ENCODE assay signal across 13 cellular contexts in genomic region chr12:64187794-64188193, GRCh38.
"Had no signal": no experiment of that assay in that cellular context is flagged by ENCODE, and none has a peak within 500 bp of the region (broad histone marks: within the 10 kb centered on the region; RNA-seq: fewer than 3 reads in every experiment).

No MANE protein-coding gene starts in this region.

- H3K4me2 ChIP-seq: hepatocyte had no signal

- H3K36me3 ChIP-seq: pancreas, thoracic aorta had no signal

- H3K27ac ChIP-seq: hepatocyte, pancreas, stomach, thoracic aorta had no signal

- DNase-seq: activated CD4-positive, alpha-beta T cell treated with anti-CD3 and anti-CD28 coated beads, Interleukin-2, amount 50 U/mL, for 4 hours; activated CD4-positive, CD25-positive, alpha-beta regulatory T cell treated with anti-CD3 and anti-CD28 coated beads, Interleukin-2, amount 50 U/mL, for 72 hours; activated effector memory CD4-positive, alpha-beta T cell treated with anti-CD3 and anti-CD28 coated beads, Interleukin-2, amount 50 U/mL, for 16 hours; activated T-cell treated with anti-CD3 and anti-CD28 coated beads, Interleukin-2, amount 50 U/mL, for 1 hour; pancreas; stimulated activated CD4-positive, alpha-beta T cell treated with anti-CD3 and anti-CD28 coated beads, Interleukin-4, amount 100 ng/mL, for 4 hours; stomach had no signal

- H3K9me3 ChIP-seq: pancreas, stomach, thoracic aorta had no signal

- H3K4me1 Mint-ChIP-seq: mesothelial cell of epicardium, neural crest cell had no signal

- H3K4me3 ChIP-seq: hepatocyte, pancreas, stomach, thoracic aorta had no signal

- H3K4me3 Mint-ChIP-seq: activated naive CD8-positive, alpha-beta T cell; mesothelial cell of epicardium; neural crest cell; T-helper 2 cell treated with Interferon-gamma antibody and Interleukin-4, amounts not matched to agents 5 μg/mL and 100 μg/mL, for 36 hours had no signal

- H3K27me3 Mint-ChIP-seq: activated naive CD8-positive, alpha-beta T cell had no signal

- H3K27ac Mint-ChIP-seq: activated naive CD8-positive, alpha-beta T cell; mesothelial cell of epicardium; T-helper 2 cell treated with Interferon-gamma antibody and Interleukin-4, amounts not matched to agents 5 μg/mL and 100 μg/mL, for 36 hours had no signal

- H3K9me3 Mint-ChIP-seq: mesothelial cell of epicardium; neural crest cell; T-helper 2 cell treated with Interferon-gamma antibody and Interleukin-4, amounts not matched to agents 5 μg/mL and 100 μg/mL, for 36 hours had no signal

- H2AFZ ChIP-seq: hepatocyte had no signal

- H3K27me3 ChIP-seq: hepatocyte, pancreas, stomach had no signal

- H3K79me2 ChIP-seq: hepatocyte had no signal

- H3K4me1 ChIP-seq: pancreas, stomach had no signal
